In genomic region chr5:170571331-170571731, GRCh38 we compare ENCODE assay signal across 13 cellular contexts.
DNase-seq lines count a peak whose midpoint lies in the region; ATAC-seq and TF ChIP-seq lines count a peak whose summit lies in the region.
"Had no signal": no experiment of that assay in that cellular context is flagged by ENCODE, and none has a peak within 500 bp of the region (broad histone marks: within the 10 kb centered on the region; RNA-seq: fewer than 3 reads in every experiment).

No MANE protein-coding gene starts in this region.

- POLR2A ChIA-PET in PC-9 (lab: Charles Lee; ENCODE audit: unreplicated experiment), result no interaction called here
- POLR2A ChIA-PET in CD4-positive, alpha-beta memory T cell (lab: Charles Lee; ENCODE audit: partially characterized antibody), result no interaction called here
- POLR2A ChIA-PET in naive thymus-derived CD4-positive, alpha-beta T cell (lab: Charles Lee), result no interaction called here

- H3K27ac ChIP-seq in PC-9, result peak overlapping the region; percentile 26; the same call in 1 of the 2 replicates
- H3K27ac ChIP-seq in parathyroid adenoma, result no peak overlapping the region
- H3K27ac ChIP-seq in CD4-positive, alpha-beta memory T cell (ENCODE audit: low read depth, low read length), result no peak overlapping the region
- H3K27ac ChIP-seq in naive thymus-derived CD4-positive, alpha-beta T cell (ENCODE audit: low read depth, low read length), result no peak overlapping the region

- H3K4me1 ChIP-seq in PC-9 (replicated peaks; ENCODE audit: insufficient read depth) (peaks cover 32% of the 10 kb centered on the region), parathyroid adenoma (no peaks in the 10 kb centered on the region)
- H3K4me1 ChIP-seq in CD4-positive, alpha-beta memory T cell (ENCODE audit: insufficient read depth, low read length), result no peaks in the 10 kb centered on the region
- H3K4me1 ChIP-seq in naive thymus-derived CD4-positive, alpha-beta T cell (ENCODE audit: control insufficient read depth in 2 of 2, insufficient read depth in 2 of 2, low read length in 2 of 2), result no peaks in the 10 kb centered on the region
- H3K4me1 ChIP-seq: HAP-1 had no signal

- no peak overlapping the region for H3K27ac Mint-ChIP-seq in CD4-positive, alpha-beta memory T cell
- H3K27ac Mint-ChIP-seq in naive thymus-derived CD4-positive, alpha-beta T cell, result no peak overlapping the region

- H3K36me3 ChIP-seq in PC-9 (ENCODE audit: low read depth) (no peaks in the 10 kb centered on the region), parathyroid adenoma (ENCODE audit: control insufficient read depth, insufficient read depth, low read length) (no peaks in the 10 kb centered on the region)
- no peaks in the 10 kb centered on the region for H3K36me3 ChIP-seq in CD4-positive, alpha-beta memory T cell (ENCODE audit: insufficient read depth, low read length)
- H3K36me3 ChIP-seq in naive thymus-derived CD4-positive, alpha-beta T cell (ENCODE audit: control insufficient read depth in 2 of 3, insufficient read depth in 3 of 3, low read length in 3 of 3), result no peaks in the 10 kb centered on the region
- H3K36me3 ChIP-seq: HAP-1 had no signal

- no peaks in the 10 kb centered on the region for H4K20me1 ChIP-seq in PC-9 (ENCODE audit: insufficient read depth)

- H3K9ac ChIP-seq in parathyroid adenoma, result no peak overlapping the region

- ATAC-seq in naive thymus-derived CD4-positive, alpha-beta T cell, result no peak
- ATAC-seq in HG02759 (IDR thresholded peaks at IDR 0.05; ENCODE audit: unreplicated experiment), result no peak

- intact Hi-C loops in PC-9 (cut with micrococcal nuclease; ENCODE audit: unreplicated experiment), result no loop called here
- intact Hi-C loops in CD4-positive, alpha-beta memory T cell (cut with micrococcal nuclease), result no loop called here
- intact Hi-C loops in naive thymus-derived CD4-positive, alpha-beta T cell (cut with micrococcal nuclease), result no loop called here

- H3K4me3 ChIP-seq in PC-9, result peak overlapping the region; percentile 24; the same call in 1 of the 2 replicates
- H3K4me3 ChIP-seq in epithelial cell of proximal tubule (ENCODE audit: low read depth, low read length), result no peak overlapping the region
- no peak overlapping the region for H3K4me3 ChIP-seq in parathyroid adenoma (ENCODE audit: low read depth, low read length)
- H3K4me3 ChIP-seq in CD4-positive, alpha-beta memory T cell (ENCODE audit: low read length in 2 of 2), result no peak overlapping the region
- no peak overlapping the region for H3K4me3 ChIP-seq in naive thymus-derived CD4-positive, alpha-beta T cell (ENCODE audit: low read length)
- H3K4me3 ChIP-seq: HAP-1 had no signal

- no peak overlapping the region for H3K4me3 Mint-ChIP-seq in CD4-positive, alpha-beta memory T cell
- H3K4me3 Mint-ChIP-seq in naive thymus-derived CD4-positive, alpha-beta T cell, result no peak overlapping the region

- no peaks in the 10 kb centered on the region for H3K36me3 Mint-ChIP-seq in CD4-positive, alpha-beta memory T cell
- no peaks in the 10 kb centered on the region for H3K36me3 Mint-ChIP-seq in naive thymus-derived CD4-positive, alpha-beta T cell

- H3K27me3 Mint-ChIP-seq in CD4-positive, alpha-beta memory T cell, result peaks cover 20 to 29% of the 10 kb centered on the region in 2 donors
- peaks cover 35 to 52% (median 41%) of the 10 kb centered on the region in 5 donors for H3K27me3 Mint-ChIP-seq in naive thymus-derived CD4-positive, alpha-beta T cell

- peak; percentile 66 for DNase-seq in GM03348 (ENCODE audit: low spot score)
- DNase-seq in PC-9, result peak in 1 of 2 experiments; percentile 95
- DNase-seq in epithelial cell of proximal tubule (ENCODE audit: low read depth), result peak; percentile 96
- DNase-seq in CD4-positive, alpha-beta memory T cell, result no peak
- DNase-seq in NCI-H510A (lab: John Stamatoyannopoulos, UW), result no peak
- no peak for DNase-seq in naive thymus-derived CD4-positive, alpha-beta T cell
- DNase-seq: DMS53, glutamatergic neuron, midbrain, NCI-H1092 treated with DMSO at 0.1 percent for 48 hours had no signal

- H3F3A ChIP-seq in PC-9 (ENCODE audit: insufficient read depth, low read depth), result peaks cover 26% of the 10 kb centered on the region

- CTCF ChIA-PET in PC-9 (lab: Charles Lee), result no interaction called here
- CTCF ChIA-PET in CD4-positive, alpha-beta memory T cell (lab: Charles Lee; ENCODE audit: partially characterized antibody), result no interaction called here
- CTCF ChIA-PET in naive thymus-derived CD4-positive, alpha-beta T cell (lab: Charles Lee), result no interaction called here

- no peaks in the 10 kb centered on the region for H3K79me2 ChIP-seq in PC-9 (ENCODE audit: low read depth)
- H3K79me2 ChIP-seq in parathyroid adenoma, result no peaks in the 10 kb centered on the region

- BruUV-seq in PC-9 (replicated peaks; lab: Mats Ljungman, UMichigan), result no TSS peak

- H3K9me3 ChIP-seq in PC-9 (ENCODE audit: insufficient read depth, low read depth) (no peaks in the 10 kb centered on the region), parathyroid adenoma (ENCODE audit: control insufficient read depth, low read length) (no peaks in the 10 kb centered on the region)
- no peaks in the 10 kb centered on the region for H3K9me3 ChIP-seq in CD4-positive, alpha-beta memory T cell (ENCODE audit: control insufficient read depth in 1 of 2, low read length in 2 of 2)
- no peaks in the 10 kb centered on the region for H3K9me3 ChIP-seq in naive thymus-derived CD4-positive, alpha-beta T cell (ENCODE audit: control insufficient read depth in 2 of 3, low read length in 3 of 3)
- H3K9me3 ChIP-seq: HAP-1 had no signal

- H3K27me3 ChIP-seq in PC-9 (ENCODE audit: insufficient read depth, low read depth) (no peaks in the 10 kb centered on the region), parathyroid adenoma (ENCODE audit: control insufficient read depth, insufficient read depth, low read length) (no peaks in the 10 kb centered on the region)
- peaks cover 4% of the 10 kb centered on the region for H3K27me3 ChIP-seq in CD4-positive, alpha-beta memory T cell (ENCODE audit: insufficient read depth, low read length)
- H3K27me3 ChIP-seq in naive thymus-derived CD4-positive, alpha-beta T cell (ENCODE audit: control insufficient read depth in 2 of 2, insufficient read depth in 2 of 2, low read length in 2 of 2), result no peaks in the 10 kb centered on the region

- peaks cover 0 to 6% (median 0%) of the 10 kb centered on the region in 8 donors for H3K9me3 Mint-ChIP-seq in CD4-positive, alpha-beta memory T cell
- peaks cover 0 to 9% (median 2%) of the 10 kb centered on the region in 11 donors for H3K9me3 Mint-ChIP-seq in naive thymus-derived CD4-positive, alpha-beta T cell

- H2AFZ ChIP-seq in PC-9, result no peak overlapping the region
- no peak overlapping the region for H2AFZ ChIP-seq in parathyroid adenoma

- H3K4me2 ChIP-seq in PC-9, result peak overlapping the region; percentile 73
- no peak overlapping the region for H3K4me2 ChIP-seq in parathyroid adenoma (ENCODE audit: low read length)

- H3K9me2 ChIP-seq in PC-9 (ENCODE audit: insufficient read depth), result no peaks in the 10 kb centered on the region

- TF ChIP-seq CTCF in PC-9 (conservative IDR thresholded peaks at IDR 0.05) (peak; percentile 27; the same call in 1 of the 2 replicates), epithelial cell of proximal tubule (conservative IDR thresholded peaks at IDR 0.05; ENCODE audit: low read depth, low read length) (peak; percentile 53), parathyroid adenoma (IDR thresholded peaks at IDR 0.05) (peak; percentile 26)

- H3K4me1 Mint-ChIP-seq in CD4-positive, alpha-beta memory T cell, result peaks cover 0 to 9% (median 4%) of the 10 kb centered on the region in 4 donors
- peaks cover 2 to 15% (median 11%) of the 10 kb centered on the region in 7 donors for H3K4me1 Mint-ChIP-seq in naive thymus-derived CD4-positive, alpha-beta T cell

Comparison
In these comparisons a context has a peak if more than half of its experiments do, and no peak if none do; other contexts are left out.
1. DNase-seq: peak in GM03348 (single experiment) and epithelial cell of proximal tubule (single experiment); none in CD4-positive, alpha-beta memory T cell (0 of 5), NCI-H510A (single experiment) and naive thymus-derived CD4-positive, alpha-beta T cell (0 of 9).
2. Peak in every context shown above with its lines, with median percentiles within 50 percentile points of each other: CTCF ChIP-seq.